1 cellular context compared by ENCODE assay signal in the genomic region with DNA sequence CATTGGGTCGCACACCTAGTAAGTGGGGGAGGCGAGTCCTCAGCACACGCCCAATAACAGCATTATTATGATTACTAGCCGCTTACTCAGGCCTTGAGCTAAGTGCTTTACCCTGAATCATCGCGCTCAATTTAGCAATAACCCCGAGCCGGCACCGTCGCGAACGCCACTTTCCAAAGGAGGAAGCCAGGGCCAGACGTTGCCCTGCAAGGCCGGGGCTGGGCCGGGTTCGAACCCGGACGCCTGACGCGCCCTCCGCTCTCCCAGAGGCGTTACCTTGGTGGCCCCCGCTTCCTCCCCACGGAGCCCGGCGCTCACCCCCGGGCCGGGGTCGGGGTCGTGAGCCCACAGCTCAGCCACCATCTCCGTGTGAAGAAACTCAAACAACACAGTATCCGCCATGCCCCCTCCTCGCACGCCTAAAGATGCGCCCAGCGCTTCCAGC.
TF ChIP-seq lines count a peak whose summit lies in the region.

A gene with protein sequence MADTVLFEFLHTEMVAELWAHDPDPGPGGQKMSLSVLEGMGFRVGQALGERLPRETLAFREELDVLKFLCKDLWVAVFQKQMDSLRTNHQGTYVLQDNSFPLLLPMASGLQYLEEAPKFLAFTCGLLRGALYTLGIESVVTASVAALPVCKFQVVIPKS (minus strand): TSS at position 421 of the 445 bp plus-strand sequence. CDS start 19 bp downstream, at position 402.

TF ChIP-seq in HepG2, 621 proteins besides CTCF, POLR2A, EP300 and RAD21 (continued from another document and continues in another):
- TF ChIP-seq, protein P1, sequence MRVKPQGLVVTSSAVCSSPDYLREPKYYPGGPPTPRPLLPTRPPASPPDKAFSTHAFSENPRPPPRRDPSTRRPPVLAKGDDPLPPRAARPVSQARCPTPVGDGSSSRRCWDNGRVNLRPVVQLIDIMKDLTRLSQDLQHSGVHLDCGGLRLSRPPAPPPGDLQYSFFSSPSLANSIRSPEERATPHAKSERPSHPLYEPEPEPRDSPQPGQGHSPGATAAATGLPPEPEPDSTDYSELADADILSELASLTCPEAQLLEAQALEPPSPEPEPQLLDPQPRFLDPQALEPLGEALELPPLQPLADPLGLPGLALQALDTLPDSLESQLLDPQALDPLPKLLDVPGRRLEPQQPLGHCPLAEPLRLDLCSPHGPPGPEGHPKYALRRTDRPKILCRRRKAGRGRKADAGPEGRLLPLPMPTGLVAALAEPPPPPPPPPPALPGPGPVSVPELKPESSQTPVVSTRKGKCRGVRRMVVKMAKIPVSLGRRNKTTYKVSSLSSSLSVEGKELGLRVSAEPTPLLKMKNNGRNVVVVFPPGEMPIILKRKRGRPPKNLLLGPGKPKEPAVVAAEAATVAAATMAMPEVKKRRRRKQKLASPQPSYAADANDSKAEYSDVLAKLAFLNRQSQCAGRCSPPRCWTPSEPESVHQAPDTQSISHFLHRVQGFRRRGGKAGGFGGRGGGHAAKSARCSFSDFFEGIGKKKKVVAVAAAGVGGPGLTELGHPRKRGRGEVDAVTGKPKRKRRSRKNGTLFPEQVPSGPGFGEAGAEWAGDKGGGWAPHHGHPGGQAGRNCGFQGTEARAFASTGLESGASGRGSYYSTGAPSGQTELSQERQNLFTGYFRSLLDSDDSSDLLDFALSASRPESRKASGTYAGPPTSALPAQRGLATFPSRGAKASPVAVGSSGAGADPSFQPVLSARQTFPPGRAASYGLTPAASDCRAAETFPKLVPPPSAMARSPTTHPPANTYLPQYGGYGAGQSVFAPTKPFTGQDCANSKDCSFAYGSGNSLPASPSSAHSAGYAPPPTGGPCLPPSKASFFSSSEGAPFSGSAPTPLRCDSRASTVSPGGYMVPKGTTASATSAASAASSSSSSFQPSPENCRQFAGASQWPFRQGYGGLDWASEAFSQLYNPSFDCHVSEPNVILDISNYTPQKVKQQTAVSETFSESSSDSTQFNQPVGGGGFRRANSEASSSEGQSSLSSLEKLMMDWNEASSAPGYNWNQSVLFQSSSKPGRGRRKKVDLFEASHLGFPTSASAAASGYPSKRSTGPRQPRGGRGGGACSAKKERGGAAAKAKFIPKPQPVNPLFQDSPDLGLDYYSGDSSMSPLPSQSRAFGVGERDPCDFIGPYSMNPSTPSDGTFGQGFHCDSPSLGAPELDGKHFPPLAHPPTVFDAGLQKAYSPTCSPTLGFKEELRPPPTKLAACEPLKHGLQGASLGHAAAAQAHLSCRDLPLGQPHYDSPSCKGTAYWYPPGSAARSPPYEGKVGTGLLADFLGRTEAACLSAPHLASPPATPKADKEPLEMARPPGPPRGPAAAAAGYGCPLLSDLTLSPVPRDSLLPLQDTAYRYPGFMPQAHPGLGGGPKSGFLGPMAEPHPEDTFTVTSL (CRISPR knock-in tag; IDR thresholded peaks at IDR 0.05; ENCODE audit: borderline replicate concordance), result no peak
- TF ChIP-seq, protein P2, sequence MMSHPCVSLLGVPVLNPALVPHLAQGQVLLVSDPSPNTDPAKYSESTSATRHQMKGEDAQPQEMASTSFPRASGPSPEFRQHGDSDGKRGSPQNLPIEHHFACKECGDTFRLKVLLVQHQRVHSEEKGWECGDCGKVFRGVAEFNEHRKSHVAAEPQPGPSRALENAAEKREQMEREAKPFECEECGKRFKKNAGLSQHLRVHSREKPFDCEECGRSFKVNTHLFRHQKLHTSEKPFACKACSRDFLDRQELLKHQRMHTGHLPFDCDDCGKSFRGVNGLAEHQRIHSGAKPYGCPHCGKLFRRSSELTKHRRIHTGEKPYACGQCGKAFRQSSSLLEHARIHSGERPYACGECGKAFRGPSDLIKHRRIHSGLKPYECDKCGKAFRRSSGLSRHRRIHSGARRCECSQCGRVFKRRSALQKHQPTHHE (CRISPR knock-in tag; IDR thresholded peaks at IDR 0.05; ENCODE audit: borderline replicate concordance), result no peak
- TF ChIP-seq IRX3 (CRISPR knock-in tag; IDR thresholded peaks at IDR 0.05; ENCODE audit: borderline replicate concordance, low read depth), result 0 out of 2 replicates have a peak, but pooled peaks have one; percentile 59
- TF ChIP-seq, protein P3, sequence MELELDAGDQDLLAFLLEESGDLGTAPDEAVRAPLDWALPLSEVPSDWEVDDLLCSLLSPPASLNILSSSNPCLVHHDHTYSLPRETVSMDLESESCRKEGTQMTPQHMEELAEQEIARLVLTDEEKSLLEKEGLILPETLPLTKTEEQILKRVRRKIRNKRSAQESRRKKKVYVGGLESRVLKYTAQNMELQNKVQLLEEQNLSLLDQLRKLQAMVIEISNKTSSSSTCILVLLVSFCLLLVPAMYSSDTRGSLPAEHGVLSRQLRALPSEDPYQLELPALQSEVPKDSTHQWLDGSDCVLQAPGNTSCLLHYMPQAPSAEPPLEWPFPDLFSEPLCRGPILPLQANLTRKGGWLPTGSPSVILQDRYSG (CRISPR knock-in tag; IDR thresholded peaks at IDR 0.05), result no peak
- TF ChIP-seq, protein P4, sequence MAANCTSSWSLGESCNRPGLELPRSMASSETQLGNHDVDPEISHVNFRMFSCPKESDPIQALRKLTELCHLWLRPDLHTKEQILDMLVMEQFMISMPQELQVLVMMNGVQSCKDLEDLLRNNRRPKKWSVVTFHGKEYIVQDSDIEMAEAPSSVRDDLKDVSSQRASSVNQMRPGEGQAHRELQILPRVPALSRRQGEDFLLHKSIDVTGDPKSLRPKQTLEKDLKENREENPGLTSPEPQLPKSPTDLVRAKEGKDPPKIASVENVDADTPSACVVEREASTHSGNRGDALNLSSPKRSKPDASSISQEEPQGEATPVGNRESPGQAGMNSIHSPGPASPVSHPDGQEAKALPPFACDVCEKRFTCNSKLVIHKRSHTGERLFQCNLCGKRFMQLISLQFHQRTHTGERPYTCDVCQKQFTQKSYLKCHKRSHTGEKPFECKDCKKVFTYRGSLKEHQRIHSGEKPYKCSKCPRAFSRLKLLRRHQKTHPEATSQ (CRISPR knock-in tag; IDR thresholded peaks at IDR 0.05; ENCODE audit: borderline replicate concordance), result 0 out of 2 replicates have a peak, but pooled peaks have one; percentile 32
- TF ChIP-seq ZKSCAN8 (CRISPR knock-in tag; IDR thresholded peaks at IDR 0.05; ENCODE audit: borderline replicate concordance), result no peak; the same call in 1 of the 2 replicates
- TF ChIP-seq, protein P5, sequence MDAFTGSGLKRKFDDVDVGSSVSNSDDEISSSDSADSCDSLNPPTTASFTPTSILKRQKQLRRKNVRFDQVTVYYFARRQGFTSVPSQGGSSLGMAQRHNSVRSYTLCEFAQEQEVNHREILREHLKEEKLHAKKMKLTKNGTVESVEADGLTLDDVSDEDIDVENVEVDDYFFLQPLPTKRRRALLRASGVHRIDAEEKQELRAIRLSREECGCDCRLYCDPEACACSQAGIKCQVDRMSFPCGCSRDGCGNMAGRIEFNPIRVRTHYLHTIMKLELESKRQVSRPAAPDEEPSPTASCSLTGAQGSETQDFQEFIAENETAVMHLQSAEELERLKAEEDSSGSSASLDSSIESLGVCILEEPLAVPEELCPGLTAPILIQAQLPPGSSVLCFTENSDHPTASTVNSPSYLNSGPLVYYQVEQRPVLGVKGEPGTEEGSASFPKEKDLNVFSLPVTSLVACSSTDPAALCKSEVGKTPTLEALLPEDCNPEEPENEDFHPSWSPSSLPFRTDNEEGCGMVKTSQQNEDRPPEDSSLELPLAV (CRISPR knock-in tag; conservative IDR thresholded peaks at IDR 0.05; ENCODE audit: low read depth), result no peak
- TF ChIP-seq, protein P6, sequence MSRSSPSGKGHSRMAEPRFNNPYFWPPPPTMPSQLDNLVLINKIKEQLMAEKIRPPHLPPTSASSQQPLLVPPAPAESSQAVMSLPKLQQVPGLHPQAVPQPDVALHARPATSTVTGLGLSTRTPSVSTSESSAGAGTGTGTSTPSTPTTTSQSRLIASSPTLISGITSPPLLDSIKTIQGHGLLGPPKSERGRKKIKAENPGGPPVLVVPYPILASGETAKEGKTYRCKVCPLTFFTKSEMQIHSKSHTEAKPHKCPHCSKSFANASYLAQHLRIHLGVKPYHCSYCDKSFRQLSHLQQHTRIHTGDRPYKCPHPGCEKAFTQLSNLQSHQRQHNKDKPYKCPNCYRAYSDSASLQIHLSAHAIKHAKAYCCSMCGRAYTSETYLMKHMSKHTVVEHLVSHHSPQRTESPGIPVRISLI (CRISPR knock-in tag; IDR thresholded peaks at IDR 0.05; ENCODE audit: borderline replicate concordance), result no peak
- TF ChIP-seq, protein P7, sequence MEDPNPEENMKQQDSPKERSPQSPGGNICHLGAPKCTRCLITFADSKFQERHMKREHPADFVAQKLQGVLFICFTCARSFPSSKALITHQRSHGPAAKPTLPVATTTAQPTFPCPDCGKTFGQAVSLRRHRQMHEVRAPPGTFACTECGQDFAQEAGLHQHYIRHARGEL (CRISPR knock-in tag; IDR thresholded peaks at IDR 0.05), result no peak
- TF ChIP-seq ZNF549 (CRISPR knock-in tag; IDR thresholded peaks at IDR 0.05), result no peak
- no peak for TF ChIP-seq CENPX (CRISPR knock-in tag; IDR thresholded peaks at IDR 0.05)
- no peak for TF ChIP-seq ZNF3 (CRISPR knock-in tag; IDR thresholded peaks at IDR 0.05)
- no peak for TF ChIP-seq GLI4 (CRISPR knock-in tag; IDR thresholded peaks at IDR 0.05; ENCODE audit: borderline replicate concordance)
- no peak for TF ChIP-seq GTF3A (CRISPR knock-in tag; conservative IDR thresholded peaks at IDR 0.05)
- no peak for TF ChIP-seq HNRNPL (IDR thresholded peaks at IDR 0.05; ENCODE audit: low read depth, low read length)
- TF ChIP-seq ZNF713 (CRISPR knock-in tag; IDR thresholded peaks at IDR 0.05), result 0 out of 2 replicates have a peak, but pooled peaks have one; percentile 38
- TF ChIP-seq ESRRA (CRISPR knock-in tag; IDR thresholded peaks at IDR 0.05; ENCODE audit: low read depth), result no peak
- TF ChIP-seq, protein P8, sequence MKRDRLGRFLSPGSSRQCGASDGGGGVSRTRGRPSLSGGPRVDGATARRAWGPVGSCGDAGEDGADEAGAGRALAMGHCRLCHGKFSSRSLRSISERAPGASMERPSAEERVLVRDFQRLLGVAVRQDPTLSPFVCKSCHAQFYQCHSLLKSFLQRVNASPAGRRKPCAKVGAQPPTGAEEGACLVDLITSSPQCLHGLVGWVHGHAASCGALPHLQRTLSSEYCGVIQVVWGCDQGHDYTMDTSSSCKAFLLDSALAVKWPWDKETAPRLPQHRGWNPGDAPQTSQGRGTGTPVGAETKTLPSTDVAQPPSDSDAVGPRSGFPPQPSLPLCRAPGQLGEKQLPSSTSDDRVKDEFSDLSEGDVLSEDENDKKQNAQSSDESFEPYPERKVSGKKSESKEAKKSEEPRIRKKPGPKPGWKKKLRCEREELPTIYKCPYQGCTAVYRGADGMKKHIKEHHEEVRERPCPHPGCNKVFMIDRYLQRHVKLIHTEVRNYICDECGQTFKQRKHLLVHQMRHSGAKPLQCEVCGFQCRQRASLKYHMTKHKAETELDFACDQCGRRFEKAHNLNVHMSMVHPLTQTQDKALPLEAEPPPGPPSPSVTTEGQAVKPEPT (CRISPR knock-in tag; IDR thresholded peaks at IDR 0.05; ENCODE audit: low read depth), result no peak
- TF ChIP-seq ZNF207 (IDR thresholded peaks at IDR 0.05; ENCODE audit: borderline replicate concordance), result no peak
- TF ChIP-seq ZNF205 (CRISPR knock-in tag; IDR thresholded peaks at IDR 0.05), result 0 out of 2 replicates have a peak, but pooled peaks have one; percentile 12
- no peak for TF ChIP-seq NRL (CRISPR knock-in tag; IDR thresholded peaks at IDR 0.05; ENCODE audit: borderline replicate concordance)
- TF ChIP-seq, protein P9, sequence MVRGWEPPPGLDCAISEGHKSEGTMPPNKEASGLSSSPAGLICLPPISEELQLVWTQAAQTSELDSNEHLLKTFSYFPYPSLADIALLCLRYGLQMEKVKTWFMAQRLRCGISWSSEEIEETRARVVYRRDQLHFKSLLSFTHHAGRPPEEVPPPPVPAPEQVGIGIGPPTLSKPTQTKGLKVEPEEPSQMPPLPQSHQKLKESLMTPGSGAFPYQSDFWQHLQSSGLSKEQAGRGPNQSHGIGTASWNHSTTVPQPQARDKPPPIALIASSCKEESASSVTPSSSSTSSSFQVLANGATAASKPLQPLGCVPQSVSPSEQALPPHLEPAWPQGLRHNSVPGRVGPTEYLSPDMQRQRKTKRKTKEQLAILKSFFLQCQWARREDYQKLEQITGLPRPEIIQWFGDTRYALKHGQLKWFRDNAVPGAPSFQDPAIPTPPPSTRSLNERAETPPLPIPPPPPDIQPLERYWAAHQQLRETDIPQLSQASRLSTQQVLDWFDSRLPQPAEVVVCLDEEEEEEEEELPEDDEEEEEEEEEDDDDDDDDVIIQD (CRISPR knock-in tag; IDR thresholded peaks at IDR 0.05; ENCODE audit: low read depth), result no peak
- TF ChIP-seq, protein P10, sequence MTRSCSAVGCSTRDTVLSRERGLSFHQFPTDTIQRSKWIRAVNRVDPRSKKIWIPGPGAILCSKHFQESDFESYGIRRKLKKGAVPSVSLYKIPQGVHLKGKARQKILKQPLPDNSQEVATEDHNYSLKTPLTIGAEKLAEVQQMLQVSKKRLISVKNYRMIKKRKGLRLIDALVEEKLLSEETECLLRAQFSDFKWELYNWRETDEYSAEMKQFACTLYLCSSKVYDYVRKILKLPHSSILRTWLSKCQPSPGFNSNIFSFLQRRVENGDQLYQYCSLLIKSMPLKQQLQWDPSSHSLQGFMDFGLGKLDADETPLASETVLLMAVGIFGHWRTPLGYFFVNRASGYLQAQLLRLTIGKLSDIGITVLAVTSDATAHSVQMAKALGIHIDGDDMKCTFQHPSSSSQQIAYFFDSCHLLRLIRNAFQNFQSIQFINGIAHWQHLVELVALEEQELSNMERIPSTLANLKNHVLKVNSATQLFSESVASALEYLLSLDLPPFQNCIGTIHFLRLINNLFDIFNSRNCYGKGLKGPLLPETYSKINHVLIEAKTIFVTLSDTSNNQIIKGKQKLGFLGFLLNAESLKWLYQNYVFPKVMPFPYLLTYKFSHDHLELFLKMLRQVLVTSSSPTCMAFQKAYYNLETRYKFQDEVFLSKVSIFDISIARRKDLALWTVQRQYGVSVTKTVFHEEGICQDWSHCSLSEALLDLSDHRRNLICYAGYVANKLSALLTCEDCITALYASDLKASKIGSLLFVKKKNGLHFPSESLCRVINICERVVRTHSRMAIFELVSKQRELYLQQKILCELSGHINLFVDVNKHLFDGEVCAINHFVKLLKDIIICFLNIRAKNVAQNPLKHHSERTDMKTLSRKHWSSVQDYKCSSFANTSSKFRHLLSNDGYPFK (CRISPR knock-in tag; IDR thresholded peaks at IDR 0.05; ENCODE audit: borderline replicate concordance), result no peak
- TF ChIP-seq ZNF615 (CRISPR knock-in tag; IDR thresholded peaks at IDR 0.05; ENCODE audit: borderline replicate concordance), result no peak
- TF ChIP-seq ZMYM2 (CRISPR knock-in tag; IDR thresholded peaks at IDR 0.05), result no peak
- TF ChIP-seq MTA3 (CRISPR knock-in tag; IDR thresholded peaks at IDR 0.05), result no peak
- TF ChIP-seq SP4 (CRISPR knock-in tag; IDR thresholded peaks at IDR 0.05), result no peak
- TF ChIP-seq SRSF4 (IDR thresholded peaks at IDR 0.05; ENCODE audit: low read depth, low read length, poor library complexity, severe bottlenecking), result no peak
- TF ChIP-seq MIER3 (CRISPR knock-in tag; IDR thresholded peaks at IDR 0.05; ENCODE audit: borderline replicate concordance), result no peak
- TF ChIP-seq HNRNPH1 (optimal IDR thresholded peaks at IDR 0.05; ENCODE audit: low read depth, low read length), result no peak
- TF ChIP-seq ZNF333 (CRISPR knock-in tag; IDR thresholded peaks at IDR 0.05; ENCODE audit: borderline replicate concordance), result peak; percentile 88; the same call in 1 of the 2 replicates
- no peak for TF ChIP-seq SMARCE1 (IDR thresholded peaks at IDR 0.05; ENCODE audit: borderline replicate concordance)
- TF ChIP-seq CEBPB (IDR thresholded peaks at IDR 0.05; ENCODE audit: borderline replicate concordance, low read depth, low read length), result no peak
- TF ChIP-seq ZNF451 (CRISPR knock-in tag; IDR thresholded peaks at IDR 0.05), result no peak
- TF ChIP-seq KDM6A (CRISPR knock-in tag; IDR thresholded peaks at IDR 0.05; ENCODE audit: low read depth), result no peak
- no peak for TF ChIP-seq ZBTB7A (CRISPR knock-in tag; IDR thresholded peaks at IDR 0.05)
- TF ChIP-seq ZFY (CRISPR knock-in tag; IDR thresholded peaks at IDR 0.05), result peak; percentile 82
- no peak for TF ChIP-seq ZNF10 (CRISPR knock-in tag; IDR thresholded peaks at IDR 0.05; ENCODE audit: borderline replicate concordance, low read depth)
- TF ChIP-seq PCBP2 (optimal IDR thresholded peaks at IDR 0.05; ENCODE audit: low read depth, low read length, poor library complexity, severe bottlenecking), result no peak
- peak; percentile 54 for TF ChIP-seq PTBP1 (IDR thresholded peaks at IDR 0.05; ENCODE audit: low read depth, low read length, poor library complexity, severe bottlenecking)
